Comparison of ENCODE assay signal across 8 cellular contexts in the genomic region with DNA sequence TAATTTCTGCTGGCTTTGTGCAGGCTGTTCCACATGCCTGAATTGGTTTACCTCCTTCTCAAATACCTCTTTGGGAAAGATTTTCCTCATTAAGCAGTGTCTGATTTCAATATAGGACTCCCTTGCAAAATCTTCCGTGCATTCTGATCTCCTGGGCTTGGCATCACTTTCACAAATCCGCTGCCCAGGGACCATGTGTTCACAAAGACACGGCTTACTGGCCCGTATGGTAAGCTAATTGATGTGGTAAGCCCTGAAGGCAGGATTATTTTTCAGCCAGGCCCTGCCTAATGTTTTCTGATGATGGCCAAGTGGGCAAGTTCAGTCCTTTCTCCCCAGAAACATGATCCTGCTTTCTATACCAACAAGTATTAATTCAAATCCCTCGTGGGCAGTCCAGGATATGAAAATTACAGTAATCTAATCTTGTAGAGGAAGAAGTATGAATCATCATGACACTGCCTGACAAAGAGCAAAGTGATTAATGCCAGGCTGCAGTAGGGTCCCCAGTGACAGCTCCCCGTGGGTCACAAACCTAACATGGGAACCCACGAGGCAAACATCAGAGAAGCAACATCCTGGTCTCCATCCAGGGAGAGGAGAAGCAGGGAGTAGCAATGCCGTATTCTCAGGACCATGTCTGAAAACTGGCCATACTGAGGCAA. TPM values are rescaled to one million over a fixed set of nuclear protein-coding genes. Genes with fewer than 3 reads are reported as not detected.
A peak's percentile ranks its signal among the peaks of the same experiment; 100 is the strongest.
DNase-seq lines count a peak whose midpoint lies in the region; ATAC-seq, FAIRE-seq and TF ChIP-seq lines count a peak whose summit lies in the region.

No MANE protein-coding gene starts in this region.

- peak; percentile 23 for ATAC-seq in GM12878
- no peak for ATAC-seq in GM21717 (IDR thresholded peaks at IDR 0.05; ENCODE audit: unreplicated experiment)
- ATAC-seq in GM19395 (IDR thresholded peaks at IDR 0.05; ENCODE audit: unreplicated experiment): no peak

- RAD21 ChIA-PET in GM12878 (lab: Charles Lee; ENCODE audit: unreplicated experiment): interaction anchor here (1.1 to 1.4 kb wide), 2 partner anchors 14 to 18 kb away, joined by 3 read pairs; no protein-coding TSS in a partner anchor

- H3K9me3 Mint-ChIP-seq in Calu3 (ENCODE audit: low read depth, unreplicated experiment): no peaks in the 10 kb centered on the region

- SMC1A ChIA-PET in GM12878 (lab: Charles Lee; ENCODE audit: uncharacterized antibody, unreplicated experiment): interaction anchor here (0.6 to 2.7 kb wide), 8 partner anchors 10 to 87 kb away, joined by 3 to 18 read pairs (median 4); a partner anchor contains a TSS

- H3K4me1 ChIP-seq in GM12878 (ENCODE audit: control insufficient read depth, insufficient read depth, low read length): no peaks in the 10 kb centered on the region

- no peak for FAIRE-seq in GM12878 (lab: Jason Lieb, UNC)

- H3K4me1 Mint-ChIP-seq in Calu3 (ENCODE audit: low read depth, unreplicated experiment): peaks cover 79% of the 10 kb centered on the region

- peak overlapping the region; percentile 39 for H3K27ac Mint-ChIP-seq in Calu3 (ENCODE audit: unreplicated experiment)

- intact Hi-C loops in Calu3 (cut with micrococcal nuclease; ENCODE audit: unreplicated experiment) (no loop called here), GM12878 (cut with micrococcal nuclease; ENCODE audit: unreplicated experiment) (no loop called here)

- TF ChIP-seq CTCF in Calu3 (IDR thresholded peaks at IDR 0.05; ENCODE audit: unreplicated experiment): no peak
- TF ChIP-seq CTCF in GM12878 (IDR thresholded peaks at IDR 0.05 in 2 of 3, conservative IDR thresholded peaks at IDR 0.05 in 1 of 3; ENCODE audit: control insufficient read depth in 2 of 3, extremely low read depth in 1 of 3, insufficient read depth in 1 of 3, low read depth in 3 of 3, low read length in 3 of 3): no peak

- no peak overlapping the region for H3K4me3 Mint-ChIP-seq in Calu3 (ENCODE audit: low read depth, unreplicated experiment)

- in situ Hi-C loops in GM12878 (cut with MboI): no loop called here

- no peaks in the 10 kb centered on the region for H3K79me2 ChIP-seq in GM12878 (ENCODE audit: control insufficient read depth, insufficient read depth, low read length)

- no peaks in the 10 kb centered on the region for H3K9me3 ChIP-seq in GM12878 (replicated peaks; ENCODE audit: control insufficient read depth, insufficient read depth, low read length)

- peaks cover 44% of the 10 kb centered on the region for H3K36me3 Mint-ChIP-seq in Calu3 (ENCODE audit: insufficient read depth, unreplicated experiment)

- DNase-seq in Calu3: no peak
- peak; percentile 1 for DNase-seq in NCI-H2081 treated with DMSO at 0.1 percent for 48 hours (lab: John Stamatoyannopoulos, UW)
- DNase-seq in GM12878 (ENCODE audit: low read depth, low spot score): no peak
- peak; percentile 65 for DNase-seq in myocyte (ENCODE audit: low read depth)
- no peak for DNase-seq in foreskin melanocyte
- DNase-seq in substantia nigra (lab: John Stamatoyannopoulos, UW): no peak

- no peak overlapping the region for H3K4me3 ChIP-seq in GM12878

- POLR2A ChIA-PET in GM12878 (lab: Charles Lee): no interaction called here

- no peak for TF ChIP-seq RAD21 in GM12878 (IDR thresholded peaks at IDR 0.05; ENCODE audit: insufficient read depth, low read depth, low read length)

- BruUV-seq in Calu3 (replicated peaks; lab: Mats Ljungman, UMichigan) (no TSS peak), GM12878 (replicated peaks; lab: Mats Ljungman, UMichigan) (no TSS peak)

- H3K36me3 ChIP-seq in GM12878 (ENCODE audit: control insufficient read depth in 2 of 2, insufficient read depth in 2 of 2, low read length in 1 of 2): no peaks in the 10 kb centered on the region

- CTCF ChIA-PET in Calu3 (lab: Charles Lee): interaction anchor here (0.7 kb wide), 1 partner anchor 12 kb away, joined by 3 read pairs; a partner anchor contains a TSS
- CTCF ChIA-PET in GM12878 (lab: Yijun Ruan, JAX): interaction anchor here (0.9 to 1.1 kb wide), 2 partner anchors 11 to 22 kb away, joined by 3 read pairs; a partner anchor contains a TSS

- H3K27ac ChIP-seq in GM12878 (ENCODE audit: control insufficient read depth, insufficient read depth): no peak overlapping the region
- H3K27ac ChIP-seq in substantia nigra (ENCODE audit: low read depth, low read length, poor library complexity, severe bottlenecking): no peak overlapping the region

- TF ChIP-seq EP300 in GM12878 (IDR thresholded peaks at IDR 0.05; ENCODE audit: borderline replicate concordance in 1 of 2, control insufficient read depth in 1 of 2, low read depth in 2 of 2, low read length in 2 of 2): no peak

- no peak overlapping the region for H3K4me2 ChIP-seq in GM12878 (ENCODE audit: control insufficient read depth, insufficient read depth)

- H3K27me3 Mint-ChIP-seq in Calu3 (ENCODE audit: unreplicated experiment): no peaks in the 10 kb centered on the region

- no peaks in the 10 kb centered on the region for H3K27me3 ChIP-seq in GM12878 (replicated peaks in 1 of 2; ENCODE audit: control insufficient read depth in 2 of 2, insufficient read depth in 2 of 2, low read length in 1 of 2)

- no peak for TF ChIP-seq POLR2A in GM12878 (IDR thresholded peaks at IDR 0.05; ENCODE audit: low read depth, low read length)

- WGBS in GM12878 (ENCODE audit: insufficient coverage, insufficient replicate concordance, low lambda C conversion rate, missing lambda C conversion rate): 25% methylated on average over 8 of the region's 8 CpGs

- H3K9ac ChIP-seq in GM12878 (ENCODE audit: control insufficient read depth, insufficient read depth, low read length): no peak overlapping the region

- no peak overlapping the region for H2AFZ ChIP-seq in GM12878 (ENCODE audit: control insufficient read depth, low read depth, low read length)

- no peaks in the 10 kb centered on the region for H4K20me1 ChIP-seq in GM12878 (ENCODE audit: control insufficient read depth, insufficient read depth)

TF ChIP-seq in GM12878, 131 proteins besides CTCF, POLR2A, EP300 and RAD21 (continues in another document):
- TF ChIP-seq JUND (IDR thresholded peaks at IDR 0.05; ENCODE audit: low read depth, low read length) (no peak), JUNB (IDR thresholded peaks at IDR 0.05) (no peak), SMAD5 (IDR thresholded peaks at IDR 0.05; ENCODE audit: low read depth) (no peak), CBFB (IDR thresholded peaks at IDR 0.05; ENCODE audit: low read depth) (no peak)
- TF ChIP-seq, protein P1, sequence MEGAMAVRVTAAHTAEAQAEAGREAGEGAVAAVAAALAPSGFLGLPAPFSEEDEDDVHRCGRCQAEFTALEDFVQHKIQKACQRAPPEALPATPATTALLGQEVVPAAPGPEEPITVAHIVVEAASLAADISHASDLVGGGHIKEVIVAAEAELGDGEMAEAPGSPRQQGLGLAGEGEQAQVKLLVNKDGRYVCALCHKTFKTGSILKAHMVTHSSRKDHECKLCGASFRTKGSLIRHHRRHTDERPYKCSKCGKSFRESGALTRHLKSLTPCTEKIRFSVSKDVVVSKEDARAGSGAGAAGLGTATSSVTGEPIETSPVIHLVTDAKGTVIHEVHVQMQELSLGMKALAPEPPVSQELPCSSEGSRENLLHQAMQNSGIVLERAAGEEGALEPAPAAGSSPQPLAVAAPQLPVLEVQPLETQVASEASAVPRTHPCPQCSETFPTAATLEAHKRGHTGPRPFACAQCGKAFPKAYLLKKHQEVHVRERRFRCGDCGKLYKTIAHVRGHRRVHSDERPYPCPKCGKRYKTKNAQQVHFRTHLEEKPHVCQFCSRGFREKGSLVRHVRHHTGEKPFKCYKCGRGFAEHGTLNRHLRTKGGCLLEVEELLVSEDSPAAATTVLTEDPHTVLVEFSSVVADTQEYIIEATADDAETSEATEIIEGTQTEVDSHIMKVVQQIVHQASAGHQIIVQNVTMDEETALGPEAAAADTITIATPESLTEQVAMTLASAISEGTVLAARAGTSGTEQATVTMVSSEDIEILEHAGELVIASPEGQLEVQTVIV (IDR thresholded peaks at IDR 0.05; ENCODE audit: borderline replicate concordance, partially characterized antibody): no peak
- TF ChIP-seq, protein P2, sequence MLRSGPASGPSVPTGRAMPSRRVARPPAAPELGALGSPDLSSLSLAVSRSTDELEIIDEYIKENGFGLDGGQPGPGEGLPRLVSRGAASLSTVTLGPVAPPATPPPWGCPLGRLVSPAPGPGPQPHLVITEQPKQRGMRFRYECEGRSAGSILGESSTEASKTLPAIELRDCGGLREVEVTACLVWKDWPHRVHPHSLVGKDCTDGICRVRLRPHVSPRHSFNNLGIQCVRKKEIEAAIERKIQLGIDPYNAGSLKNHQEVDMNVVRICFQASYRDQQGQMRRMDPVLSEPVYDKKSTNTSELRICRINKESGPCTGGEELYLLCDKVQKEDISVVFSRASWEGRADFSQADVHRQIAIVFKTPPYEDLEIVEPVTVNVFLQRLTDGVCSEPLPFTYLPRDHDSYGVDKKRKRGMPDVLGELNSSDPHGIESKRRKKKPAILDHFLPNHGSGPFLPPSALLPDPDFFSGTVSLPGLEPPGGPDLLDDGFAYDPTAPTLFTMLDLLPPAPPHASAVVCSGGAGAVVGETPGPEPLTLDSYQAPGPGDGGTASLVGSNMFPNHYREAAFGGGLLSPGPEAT (IDR thresholded peaks at IDR 0.05; ENCODE audit: low read depth): no peak
- TF ChIP-seq, protein P3, sequence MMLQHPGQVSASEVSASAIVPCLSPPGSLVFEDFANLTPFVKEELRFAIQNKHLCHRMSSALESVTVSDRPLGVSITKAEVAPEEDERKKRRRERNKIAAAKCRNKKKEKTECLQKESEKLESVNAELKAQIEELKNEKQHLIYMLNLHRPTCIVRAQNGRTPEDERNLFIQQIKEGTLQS (IDR thresholded peaks at IDR 0.05; ENCODE audit: borderline replicate concordance, extremely low read depth, low read depth, low read length): no peak

RNA-seq across cellular contexts. Expression of a gene that starts 11.6 kb away (rescaled TPM):
- total RNA-seq in Calu3 (2022) (111 and 147 TPM in 2 replicates), GM12878 (2014; rRNA removed) (0.65 and 0.68 TPM in 2 replicates), GM12878 (2014; rRNA removed; fragmentation: Illumina TruSeq; extraction: Trizol) (0.64 and 1.8 TPM in 2 replicates), GM12878 (2021) (1.5 and 1.9 TPM in 2 replicates), myocyte (65.8 and 71.2 TPM in 2 replicates)
- 16.7 and 47.2 TPM in 2 replicates for total RNA-seq in GM12878 (2013; cell fraction: nucleolus; rRNA removed)
- polyA plus RNA-seq in GM12878 (2011; ENCODE audit: low read depth): 0.17 TPM
- polyA plus RNA-seq in GM12878 (2011; rRNA removed) (0.33 and 0.43 TPM in 2 replicates), GM12878 (2014; fragmentation: Illumina TruSeq; extraction: Trizol) (0.48 and 1.2 TPM in 2 replicates), GM12878 (2014; fragmentation: Nextera tagmentation; extraction: Ambion mirVana) (under 1 TPM; 0.22 to 0.71 TPM), GM12878 (2014; rRNA removed) (0.66 and 1.0 TPM in 2 replicates), GM12878 (2016; fragmentation: Nextera tagmentation; extraction: Ambion mirVana) (1 to 10 TPM in 1 of 2 experiments, under 1 TPM in 1; 0.68 to 1.4 TPM)
- polyA plus RNA-seq in GM12878 (2011; cell fraction: cytosol; rRNA removed): 0.35 and 0.39 TPM in 2 replicates
- polyA plus RNA-seq in GM12878 (2011; cell fraction: nucleus; rRNA removed): 0.99 and 2.1 TPM in 2 replicates
- polyA plus RNA-seq in GM12878 (2012): 0.12 and 0.28 TPM in 2 replicates
- 0.37 and 1.3 TPM in 2 replicates for polyA minus RNA-seq in GM12878 (2011; rRNA and poly(A)+ RNA removed)
- polyA minus RNA-seq in GM12878 (2011; cell fraction: cytosol; rRNA and poly(A)+ RNA removed): 0.53 and 0.62 TPM in 2 replicates
- polyA minus RNA-seq in GM12878 (2011; cell fraction: nucleus; rRNA and poly(A)+ RNA removed): 0.36 and 0.77 TPM in 2 replicates
- 30.0 TPM for polyA plus RNA-seq in myocyte (2012)

Comparison
In these comparisons a context has a peak if more than half of its experiments do, and no peak if none do; other contexts are left out.
1. DNase-seq: peak in NCI-H2081 treated with DMSO at 0.1 percent for 48 hours (single experiment) and myocyte (single experiment); none in Calu3 (single experiment), GM12878 (single experiment), foreskin melanocyte (single experiment) and substantia nigra (0 of 49).